In genomic region chr4:67437974-67438713, GRCh38 we compare ENCODE assay signal across 10 cellular contexts.
DNase-seq lines count a peak whose midpoint lies in the region; ATAC-seq and TF ChIP-seq lines count a peak whose summit lies in the region.
"Had no signal": no experiment of that assay in that cellular context is flagged by ENCODE, and none has a peak within 500 bp of the region (broad histone marks: within the 10 kb centered on the region; RNA-seq: fewer than 3 reads in every experiment).

No MANE protein-coding gene starts in this region.

- peaks cover 6% of the 10 kb centered on the region for H3F3A ChIP-seq in smooth muscle cell (ENCODE audit: low read depth)

- peaks cover 3% of the 10 kb centered on the region for H3K4me1 Mint-ChIP-seq in activated CD4-positive, alpha-beta T cell treated with anti-CD3 and anti-CD28 coated beads for 36 hours
- H3K4me1 Mint-ChIP-seq in WTC11, result peaks cover 4% of the 10 kb centered on the region; the same call in 1 of the 2 replicates

- TF ChIP-seq CTCF in WTC11 (IDR thresholded peaks at IDR 0.05) (no peak), gastroesophageal sphincter (IDR thresholded peaks at IDR 0.05) (no peak), smooth muscle cell (IDR thresholded peaks at IDR 0.05; ENCODE audit: borderline replicate concordance, insufficient read depth, poor library complexity, severe bottlenecking) (no peak)

- H3K4me2 ChIP-seq in smooth muscle cell, result peak overlapping the region; percentile 63

- H3K36me3 ChIP-seq in gastroesophageal sphincter, result peaks cover 0 to 14% of the 10 kb centered on the region in 2 donors
- H3K36me3 ChIP-seq in smooth muscle cell (ENCODE audit: low read depth), result no peaks in the 10 kb centered on the region

- no peak overlapping the region for H3K27ac ChIP-seq in gastroesophageal sphincter
- H3K27ac ChIP-seq in smooth muscle cell (ENCODE audit: low read depth), result peak overlapping the region; percentile 62
- H3K27ac ChIP-seq: VCaP had no signal

- H3K4me1 ChIP-seq in gastroesophageal sphincter (no peaks in the 10 kb centered on the region), smooth muscle cell (ENCODE audit: low read depth) (peaks cover 11% of the 10 kb centered on the region)

- no peak overlapping the region for H3K27ac Mint-ChIP-seq in activated CD4-positive, alpha-beta T cell treated with anti-CD3 and anti-CD28 coated beads for 36 hours
- H3K27ac Mint-ChIP-seq in WTC11, result no peak overlapping the region
- H3K27ac Mint-ChIP-seq: progenitor cell of endocrine pancreas had no signal

- TF ChIP-seq POLR2A in gastroesophageal sphincter (IDR thresholded peaks at IDR 0.05), result no peak

- H3K9me3 Mint-ChIP-seq in activated CD4-positive, alpha-beta T cell treated with anti-CD3 and anti-CD28 coated beads for 36 hours (ENCODE audit: low read depth), result peaks cover 6% of the 10 kb centered on the region
- no peaks in the 10 kb centered on the region for H3K9me3 Mint-ChIP-seq in WTC11

- DNase-seq in activated CD4-positive, alpha-beta T cell treated with anti-CD3 and anti-CD28 coated beads for 36 hours, result no peak
- no peak for DNase-seq in activated CD4-positive, alpha-beta T cell treated with anti-CD3 and anti-CD28 coated beads, Interleukin-2, amount 50 U/mL, for 1 hour
- DNase-seq in WTC11 (ENCODE audit: low spot score), result no peak
- DNase-seq in smooth muscle cell (lab: John Stamatoyannopoulos, UW; ENCODE audit: unreplicated experiment), result no peak
- DNase-seq in NCI-H524 (lab: John Stamatoyannopoulos, UW), result no peak
- DNase-seq in HK-2 (ENCODE audit: unreplicated experiment), result no peak

- POLR2A ChIA-PET in activated CD4-positive, alpha-beta T cell treated with anti-CD3 and anti-CD28 coated beads for 36 hours (lab: Charles Lee), result no interaction called here
- POLR2A ChIA-PET in WTC11 (lab: Charles Lee), result no interaction called here

- no peak overlapping the region for H3K4me3 Mint-ChIP-seq in activated CD4-positive, alpha-beta T cell treated with anti-CD3 and anti-CD28 coated beads for 36 hours
- H3K4me3 Mint-ChIP-seq in WTC11, result no peak overlapping the region

- H3K36me3 Mint-ChIP-seq in activated CD4-positive, alpha-beta T cell treated with anti-CD3 and anti-CD28 coated beads for 36 hours (ENCODE audit: low read depth), result peaks cover 51% of the 10 kb centered on the region
- no peaks in the 10 kb centered on the region for H3K36me3 Mint-ChIP-seq in WTC11

- H3K4me3 ChIP-seq in gastroesophageal sphincter (no peak overlapping the region), smooth muscle cell (no peak overlapping the region)

- H3K79me2 ChIP-seq in smooth muscle cell (ENCODE audit: low read depth), result no peaks in the 10 kb centered on the region

- CTCF ChIA-PET in activated CD4-positive, alpha-beta T cell treated with anti-CD3 and anti-CD28 coated beads for 36 hours (lab: Charles Lee), result no interaction called here
- CTCF ChIA-PET in WTC11 (lab: Charles Lee), result no interaction called here

- H3K9me3 ChIP-seq in gastroesophageal sphincter (no peaks in the 10 kb centered on the region), smooth muscle cell (replicated peaks; ENCODE audit: low read depth) (no peaks in the 10 kb centered on the region)

- H4K20me1 ChIP-seq in smooth muscle cell (ENCODE audit: low read depth), result no peaks in the 10 kb centered on the region

- no peak overlapping the region for H2AFZ ChIP-seq in smooth muscle cell (ENCODE audit: low read depth)

- peak overlapping the region; percentile 11 for H3K9ac ChIP-seq in smooth muscle cell (ENCODE audit: low read depth)

- H3K27me3 ChIP-seq in gastroesophageal sphincter (no peaks in the 10 kb centered on the region), smooth muscle cell (ENCODE audit: low read depth) (no peaks in the 10 kb centered on the region)

- 39 to 62% methylated on average over 2 of the region's 2 CpGs for WGBS in gastroesophageal sphincter (ENCODE audit: low coverage in 1 of 2), 2 donors
- WGBS in smooth muscle cell (ENCODE audit: low lambda C conversion rate), result 16% methylated on average over 2 of the region's 2 CpGs

- ATAC-seq in activated CD4-positive, alpha-beta T cell treated with anti-CD3 and anti-CD28 coated beads for 36 hours, result peak; percentile 33
- no peak for ATAC-seq in WTC11
- peak; percentile 60 for ATAC-seq in gastroesophageal sphincter
- no peak for ATAC-seq in HG02798 (IDR thresholded peaks at IDR 0.05; ENCODE audit: poor library complexity, unreplicated experiment)

- intact Hi-C loops in activated CD4-positive, alpha-beta T cell treated with anti-CD3 and anti-CD28 coated beads for 36 hours (cut with DNase I, micrococcal nuclease), result no loop called here

- H3K27me3 Mint-ChIP-seq in activated CD4-positive, alpha-beta T cell treated with anti-CD3 and anti-CD28 coated beads for 36 hours, result no peaks in the 10 kb centered on the region
- H3K27me3 Mint-ChIP-seq in WTC11 (ENCODE audit: low read depth), result no peaks in the 10 kb centered on the region
- H3K27me3 Mint-ChIP-seq: progenitor cell of endocrine pancreas had no signal

- TF ChIP-seq EP300 in gastroesophageal sphincter (IDR thresholded peaks at IDR 0.05), result no peak

TF ChIP-seq in WTC11, 78 proteins besides CTCF, POLR2A, EP300 and RAD21:
- TF ChIP-seq GABPB1 (CRISPR knock-in tag; IDR thresholded peaks at IDR 0.05) (peak; percentile 50; the same call in 1 of the 2 replicates), SMAD3 (CRISPR knock-in tag; IDR thresholded peaks at IDR 0.05; ENCODE audit: borderline replicate concordance) (no peak), OVOL2 (CRISPR knock-in tag; IDR thresholded peaks at IDR 0.05; ENCODE audit: borderline replicate concordance) (no peak), FOXK1 (CRISPR knock-in tag; IDR thresholded peaks at IDR 0.05) (no peak), ATF3 (CRISPR knock-in tag; conservative IDR thresholded peaks at IDR 0.05) (no peak), AFF4 (CRISPR knock-in tag; IDR thresholded peaks at IDR 0.05; ENCODE audit: borderline replicate concordance) (no peak)

Comparison
In these comparisons a context has a peak if more than half of its experiments do, and no peak if none do; other contexts are left out.
1. ATAC-seq: peak in activated CD4-positive, alpha-beta T cell treated with anti-CD3 and anti-CD28 coated beads for 36 hours (single experiment) and gastroesophageal sphincter (single experiment); none in WTC11 (single experiment) and HG02798 (single experiment).